Comparison of ENCODE assay signal across 8 cellular contexts in the genomic region with DNA sequence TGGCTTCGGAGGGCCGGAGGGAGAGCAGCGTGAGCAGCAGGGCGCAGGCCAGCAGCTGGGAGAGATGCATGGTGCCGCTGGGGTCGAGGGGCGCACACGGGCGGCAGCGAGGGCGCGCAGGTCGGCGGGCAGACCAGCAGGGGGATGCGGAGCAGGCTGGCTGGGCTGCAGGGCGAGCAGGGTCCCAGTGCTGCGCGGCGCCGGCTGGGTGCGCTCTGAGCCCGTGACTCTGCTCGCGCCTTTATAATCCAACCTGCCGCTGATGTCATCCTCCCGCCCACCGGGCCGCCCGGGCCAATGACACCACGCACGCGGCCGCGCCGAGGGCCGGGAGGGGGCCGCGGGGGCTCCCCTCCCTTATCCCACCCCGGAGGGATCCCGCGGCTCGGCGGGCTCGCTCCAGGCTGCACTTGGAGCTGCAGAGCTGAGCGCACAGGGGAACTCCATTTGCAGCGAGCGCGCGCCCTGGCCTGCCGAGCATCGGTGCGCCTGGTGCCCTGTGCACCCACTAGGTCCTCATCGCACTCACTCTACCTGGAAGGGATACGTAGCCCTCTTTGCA. TPM values are rescaled to one million over a fixed set of nuclear protein-coding genes. Genes with fewer than 3 reads are reported as not detected.
DNase-seq lines count a peak whose midpoint lies in the region; ATAC-seq, FAIRE-seq and TF ChIP-seq lines count a peak whose summit lies in the region.

A gene with protein sequence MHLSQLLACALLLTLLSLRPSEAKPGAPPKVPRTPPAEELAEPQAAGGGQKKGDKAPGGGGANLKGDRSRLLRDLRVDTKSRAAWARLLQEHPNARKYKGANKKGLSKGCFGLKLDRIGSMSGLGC (minus strand): TSS at position 217 of the 562 bp plus-strand sequence. CDS start 147 bp downstream, at position 70.

- no peaks in the 10 kb centered on the region for H3K79me1 ChIP-seq in H1 (ENCODE audit: low read depth, low read length)

- peak within 1 kb of the TSS; percentile 18 for H4K91ac ChIP-seq in H1 (replicated peaks; ENCODE audit: insufficient read length, low read length)

- H2AK5ac ChIP-seq in H1 (ENCODE audit: low read depth, low read length), result no peak within 1 kb of the TSS

- no peak within 1 kb of the TSS for H3K23ac ChIP-seq in H1 (ENCODE audit: insufficient read length)

- ATAC-seq in HG02852 (IDR thresholded peaks at IDR 0.05; ENCODE audit: unreplicated experiment), result peak; percentile 46

- H3K18ac ChIP-seq in H1 (ENCODE audit: extremely low read depth, low read length), result peak within 1 kb of the TSS; percentile 57; the same call in 1 of the 2 replicates

- peak in 2 of 3 experiments; percentile 62 to 78; a peak in 3 of 4 replicates for TF ChIP-seq CTCF in H1 (IDR thresholded peaks at IDR 0.05; ENCODE audit: control extremely low read depth in 1 of 3, insufficient read depth in 1 of 3, low read depth in 1 of 3, low read length in 3 of 3)

- peaks cover 0 to 2% of the 10 kb centered on the region in 2 experiments for H4K20me1 ChIP-seq in H1 (replicated peaks in 1 of 2; ENCODE audit: control insufficient read depth in 1 of 2, insufficient read depth in 2 of 2, low read length in 2 of 2)

- H3K23me2 ChIP-seq in H1 (ENCODE audit: low read depth, low read length), result peaks cover 20% of the 10 kb centered on the region

- no peak within 1 kb of the TSS for H2BK120ac ChIP-seq in H1 (replicated peaks; ENCODE audit: low read depth, low read length)

- H3K27ac ChIP-seq in H1 (ENCODE audit: low read depth, low read length) (no peak within 1 kb of the TSS), mesodermal cell (ENCODE audit: low read depth, low read length, severe bottlenecking) (no peak within 1 kb of the TSS)

- H3K4me2 ChIP-seq in H1 (ENCODE audit: insufficient read depth in 1 of 2, low read depth in 2 of 2, low read length in 2 of 2), result peak within 1 kb of the TSS; percentile 80 to 100

- H3K4ac ChIP-seq in H1 (replicated peaks; ENCODE audit: insufficient read length, low read depth, low read length), result no peak within 1 kb of the TSS

- FAIRE-seq in H1 (lab: Jason Lieb, UNC), result no peak

- CTCF ChIA-PET in H1 (lab: Charles Lee; ENCODE audit: partially characterized antibody), result interaction anchor here (0.8 to 17.2 kb wide), 29 partner anchors 9 to 513 kb away, joined by 3 to 220 read pairs (median 5); no protein-coding TSS in a partner anchor

- H3K27me3 ChIP-seq in H1 (replicated peaks in 1 of 4; ENCODE audit: control insufficient read depth in 3 of 4, extremely low read depth in 1 of 4, insufficient read depth in 3 of 4, low read length in 3 of 4), result peaks cover 24 to 55% (median 43%) of the 10 kb centered on the region in 4 experiments

- TF ChIP-seq EP300 in H1 (IDR thresholded peaks at IDR 0.05; ENCODE audit: borderline replicate concordance in 1 of 2, low read depth in 2 of 2, low read length in 2 of 2), result no peak

- peak; percentile 52 to 62 for TF ChIP-seq RAD21 in H1 (IDR thresholded peaks at IDR 0.05 in 1 of 2, conservative IDR thresholded peaks at IDR 0.05 in 1 of 2; ENCODE audit: low read depth in 2 of 2, low read length in 2 of 2)

- H2BK5ac ChIP-seq in H1 (ENCODE audit: low read depth, low read length), result peak within 1 kb of the TSS; percentile 44; the same call in 1 of the 2 replicates

- peak in 1 of 2 experiments; percentile 94; a peak in 2 of 3 replicates for TF ChIP-seq POLR2A in H1 (IDR thresholded peaks at IDR 0.05; ENCODE audit: control extremely low read depth in 1 of 2, low read depth in 2 of 2, low read length in 2 of 2)

- H2BK20ac ChIP-seq in H1 (ENCODE audit: low read length), result no peak within 1 kb of the TSS; the same call in 1 of the 2 replicates

- peak; percentile 67 for DNase-seq in Daoy (ENCODE audit: low read depth)
- DNase-seq in NCI-H226, result peak; percentile 70
- DNase-seq in activated CD4-positive, alpha-beta T cell treated with anti-CD3 and anti-CD28 coated beads, Interleukin-2, amount 50 U/mL, for 24 hours (ENCODE audit: low read depth in 1 of 2, low spot score in 1 of 2), result peak; percentile 34 to 59
- peak in 1 of 2 experiments; percentile 84 for DNase-seq in H1 (ENCODE audit: low read depth in 1 of 2, low spot score in 2 of 2)
- DNase-seq in stimulated activated CD8-positive, alpha-beta memory T cell treated with anti-CD3 and anti-CD28 coated beads, Interleukin-4, amount 100 ng/mL, for 4 hours (ENCODE audit: low read depth in 2 of 2, low spot score in 1 of 2), result peak; percentile 14 to 35
- DNase-seq in GM19240 (ENCODE audit: insufficient read length, low spot score), result no peak

- peak within 1 kb of the TSS; percentile 43; the same call in 1 of the 2 replicates for H2AFZ ChIP-seq in H1 (ENCODE audit: low read length)

- H4K5ac ChIP-seq in H1 (ENCODE audit: insufficient read length, low read depth, low read length), result no peak within 1 kb of the TSS

- no peak within 1 kb of the TSS for H2BK12ac ChIP-seq in H1 (ENCODE audit: low read depth, low read length)

- H2BK15ac ChIP-seq in H1 (ENCODE audit: low read length), result peak within 1 kb of the TSS; percentile 61; the same call in 1 of the 2 replicates

- H4K8ac ChIP-seq in H1 (ENCODE audit: extremely low read depth, insufficient read depth, low read length), result peak within 1 kb of the TSS; percentile 74

- H3K4me3 ChIP-seq in H1 (ENCODE audit: extremely low read depth in 1 of 4, insufficient read depth in 2 of 4, low read depth in 3 of 4, low read length in 4 of 4) (peak within 1 kb of the TSS; percentile 52 to 75 (median 66)), mesodermal cell (ENCODE audit: extremely low read depth, insufficient read depth, low read length, poor library complexity, severe bottlenecking) (peak within 1 kb of the TSS; percentile 32)

- no peak within 1 kb of the TSS for H3K56ac ChIP-seq in H1 (replicated peaks; ENCODE audit: insufficient read length, low read depth, low read length)

- POLR2A ChIA-PET in H1 (lab: Charles Lee; ENCODE audit: partially characterized antibody), result interaction anchor here (0.6 to 2.5 kb wide), 5 partner anchors 9 to 680 kb away, joined by 3 to 10 read pairs (median 4); no protein-coding TSS in a partner anchor

- H3K36me3 ChIP-seq in H1 (ENCODE audit: control insufficient read depth in 2 of 4, insufficient read depth in 4 of 4, low read length in 3 of 4) (no peaks in the 10 kb centered on the region), mesodermal cell (ENCODE audit: control insufficient read depth, insufficient read depth, low read length) (no peaks in the 10 kb centered on the region)

- peaks cover 3 to 20% (median 14%) of the 10 kb centered on the region in 4 experiments for H3K4me1 ChIP-seq in H1 (replicated peaks in 1 of 4; ENCODE audit: control insufficient read depth in 3 of 4, insufficient read depth in 4 of 4, low read length in 3 of 4)
- H3K4me1 ChIP-seq in mesodermal cell (ENCODE audit: control insufficient read depth, insufficient read depth, low read length, poor library complexity, severe bottlenecking), result peaks cover 6% of the 10 kb centered on the region

- WGBS in H1 (ENCODE audit: extremely low coverage in 1 of 2, insufficient coverage in 1 of 2, insufficient read length in 1 of 2, insufficient replicate concordance in 2 of 2, low coverage in 1 of 2, low lambda C conversion rate in 2 of 2, missing lambda C conversion rate in 1 of 2), 2 experiments, result 6% methylated on average over 9 of the region's 54 CpGs; no CpG with 5 or more reads in 1 of the 2 experiments
- WGBS in mesodermal cell (ENCODE audit: insufficient coverage in 2 of 2), 2 experiments, result 0 to 1% methylated on average over 49 to 50 of the region's 54 CpGs

- no peak within 1 kb of the TSS for H3K14ac ChIP-seq in H1 (ENCODE audit: insufficient read length)

- H3K9me3 ChIP-seq in H1 (ENCODE audit: insufficient read depth in 2 of 2, low read depth in 1 of 2, low read length in 1 of 2) (no peaks in the 10 kb centered on the region), mesodermal cell (ENCODE audit: control insufficient read depth, low read length) (no peaks in the 10 kb centered on the region)

- no peak within 1 kb of the TSS; a peak in 3 of 7 replicates for H3K9ac ChIP-seq in H1 (replicated peaks in 1 of 4; ENCODE audit: extremely low read depth in 1 of 4, low read depth in 3 of 4, low read length in 3 of 4)

- no peaks in the 10 kb centered on the region for H3K79me2 ChIP-seq in H1 (ENCODE audit: control insufficient read depth in 1 of 2, insufficient read depth in 2 of 2, low read length in 2 of 2)

TF ChIP-seq in H1, 55 proteins besides CTCF, POLR2A, EP300 and RAD21 (continues in another document):
- TF ChIP-seq MAX (IDR thresholded peaks at IDR 0.05) (peak; percentile 87), HDAC2 (IDR thresholded peaks at IDR 0.05; ENCODE audit: borderline replicate concordance in 1 of 2, low read depth in 2 of 2, low read length in 2 of 2) (0 out of 4 replicates have a peak, but pooled peaks of 1 of the 2 experiments have one; percentile 4), E2F6 (IDR thresholded peaks at IDR 0.05) (peak; percentile 79), GABPA (IDR thresholded peaks at IDR 0.05; ENCODE audit: borderline replicate concordance, insufficient read depth, low read length) (0 out of 2 replicates have a peak, but pooled peaks have one; percentile 15)

RNA-seq across cellular contexts. Expression of the gene that starts here (rescaled TPM):
- not detected in 2 replicates for total RNA-seq in Daoy (2014; rRNA removed; shearing (Covaris generic))
- total RNA-seq in H1 (2021; fragmentation: NEBNext Ultra II Directional; extraction: Animal tissue kit (Norgen Biotek cat#: 25700)), result 2.1 and 4.7 TPM in 2 replicates
- 1.3 TPM in 2 replicates for polyA plus RNA-seq in H1 (2011; rRNA removed)
- polyA plus RNA-seq in H1 (2011; cell fraction: cytosol; rRNA removed), result 2.0 TPM
- polyA plus RNA-seq in H1 (2011; cell fraction: nucleus; rRNA removed), result 1.5 TPM
- polyA plus RNA-seq in H1 (2012, experiment 1 of 2), result 0.80 to 1.2 TPM (median 0.91 TPM) in 4 replicates
- 2.6 TPM for polyA plus RNA-seq in H1 (2012, experiment 2 of 2)
- 1.6 TPM for polyA plus RNA-seq in H1 (2013, experiment 1 of 2)
- 1.9 TPM for polyA plus RNA-seq in H1 (2013, experiment 2 of 2)
- 0.17 and 0.47 TPM in 2 replicates for polyA minus RNA-seq in H1 (2011; rRNA and poly(A)+ RNA removed)
- polyA minus RNA-seq in H1 (2011; cell fraction: cytosol; rRNA and poly(A)+ RNA removed), result 4.1 TPM
- 6.3 TPM for polyA minus RNA-seq in H1 (2011; cell fraction: nucleus; rRNA and poly(A)+ RNA removed)
- polyA plus RNA-seq in mesodermal cell (2013, experiment 1 of 2), result 0.77 TPM
- polyA plus RNA-seq in mesodermal cell (2013, experiment 2 of 2), result 0.30 TPM

Comparison
In these comparisons a context has a peak if more than half of its experiments do, and no peak if none do; other contexts are left out.
1. Peak in DNase-seq in Daoy; RNA of the gene not detected or under 1 TPM.